In the genomic region with DNA sequence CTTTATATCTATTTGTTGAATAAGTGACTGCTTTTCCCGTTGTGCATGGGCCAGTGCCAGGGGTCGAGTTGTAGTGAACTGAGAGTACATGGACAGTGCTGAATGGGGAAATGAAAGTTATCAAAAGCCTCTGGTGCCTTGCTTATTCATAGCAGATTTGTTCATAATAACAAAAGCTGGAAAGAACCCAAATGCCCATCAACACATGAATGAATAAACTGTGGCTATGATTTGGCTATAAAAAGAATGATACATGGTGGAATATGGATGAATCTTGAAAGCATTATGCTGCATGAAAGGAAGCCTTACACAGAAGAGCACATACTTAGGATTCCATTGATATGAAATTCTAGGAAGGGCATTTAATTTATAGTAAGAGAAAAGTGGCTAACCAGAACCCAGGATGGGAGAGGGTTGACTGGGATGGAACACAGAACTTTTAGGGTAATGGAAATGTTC, we compare ENCODE assay signal across 9 cellular contexts. TPM values are rescaled to one million over a fixed set of nuclear protein-coding genes. Genes with fewer than 3 reads are reported as not detected.
DNase-seq lines count a peak whose midpoint lies in the region; TF ChIP-seq lines count a peak whose summit lies in the region.
"Had no signal": no experiment of that assay in that cellular context is flagged by ENCODE, and none has a peak within 500 bp of the region (broad histone marks: within the 10 kb centered on the region; RNA-seq: fewer than 3 reads in every experiment).

No MANE protein-coding gene starts in this region.

- H3K27ac ChIP-seq in spleen, result peak overlapping the region in 7 of 8 donors; percentile 17 to 76 (median 61)
- H3K27ac ChIP-seq: parathyroid adenoma had no signal

- DNase-seq in T-helper 1 cell, result no peak
- DNase-seq in SK-MEL-5 (ENCODE audit: low read depth, low spot score), result peak; percentile 73
- peak; percentile 87 for DNase-seq in fibroblast of mammary gland (ENCODE audit: low read depth)
- DNase-seq in spleen, result no peak
- DNase-seq in NCI-H146 treated with DMSO at 0.1 percent for 48 hours (lab: John Stamatoyannopoulos, UW; ENCODE audit: unreplicated experiment), result no peak
- DNase-seq in effector CD4-positive, alpha-beta T cell, result no peak
- DNase-seq in KBM-7, result no peak

- TF ChIP-seq CTCF in fibroblast of mammary gland (conservative IDR thresholded peaks at IDR 0.05; ENCODE audit: control insufficient read depth, insufficient read depth, low read depth, low read length) (no peak), spleen (IDR thresholded peaks at IDR 0.05 in 8 of 11, conservative IDR thresholded peaks at IDR 0.05 in 3 of 11) (no peak)

- no peaks in the 10 kb centered on the region for H3K9me3 ChIP-seq in spleen

- no peaks in the 10 kb centered on the region for H3K27me3 ChIP-seq in spleen (replicated peaks in 1 of 7)

- TF ChIP-seq POLR2A in spleen (IDR thresholded peaks at IDR 0.05), result no peak

- WGBS in spleen, 5 donors, result 3 to 37% (median 16%) methylated on average over 2 of the region's 2 CpGs

- peak overlapping the region; percentile 22 for H3K27ac Mint-ChIP-seq in T-helper 1 cell treated with Interleukin-12 subunit alpha and Interleukin-12 subunit beta and Interleukin-4 antibody, amounts not matched to agents 30 μg/mL and 1 μg/mL, for 36 hours

- in situ Hi-C loops in SK-MEL-5 (cut with HindIII; ENCODE audit: low pct_unique_long_range_greater_than_20kb, low sequenced_read_pairs) (no loop called here), KBM-7 (cut with MboI; ENCODE audit: low pct_unique_long_range_greater_than_20kb, low sequenced_read_pairs) (no loop called here)

- no peaks in the 10 kb centered on the region for H3K9me3 Mint-ChIP-seq in T-helper 1 cell treated with Interleukin-12 subunit alpha and Interleukin-12 subunit beta and Interleukin-4 antibody, amounts not matched to agents 30 μg/mL and 1 μg/mL, for 36 hours

- H3K4me1 ChIP-seq in spleen, result peaks cover 57 to 100% (median 86%) of the 10 kb centered on the region in 6 donors

- H3K36me3 ChIP-seq in spleen, result peaks cover 0 to 4% (median 0%) of the 10 kb centered on the region in 6 donors

- no peak overlapping the region for H3K4me3 ChIP-seq in fibroblast of mammary gland (ENCODE audit: control insufficient read depth, low read depth, low read length)
- no peak overlapping the region for H3K4me3 ChIP-seq in spleen

- no peaks in the 10 kb centered on the region for H3K36me3 Mint-ChIP-seq in T-helper 1 cell treated with Interleukin-12 subunit alpha and Interleukin-12 subunit beta and Interleukin-4 antibody, amounts not matched to agents 30 μg/mL and 1 μg/mL, for 36 hours (ENCODE audit: low read depth)

- intact Hi-C loops in spleen (cut with DNase I; ENCODE audit: low total_unique reads), result no loop called here

- H3K4me3 Mint-ChIP-seq in T-helper 1 cell treated with Interleukin-12 subunit alpha and Interleukin-12 subunit beta and Interleukin-4 antibody, amounts not matched to agents 30 μg/mL and 1 μg/mL, for 36 hours, result no peak overlapping the region

- peaks cover 69% of the 10 kb centered on the region for H3K4me1 Mint-ChIP-seq in T-helper 1 cell treated with Interleukin-12 subunit alpha and Interleukin-12 subunit beta and Interleukin-4 antibody, amounts not matched to agents 30 μg/mL and 1 μg/mL, for 36 hours (ENCODE audit: low read depth)

- H3K27me3 Mint-ChIP-seq in T-helper 1 cell treated with Interleukin-12 subunit alpha and Interleukin-12 subunit beta and Interleukin-4 antibody, amounts not matched to agents 30 μg/mL and 1 μg/mL, for 36 hours (ENCODE audit: low read depth), result no peaks in the 10 kb centered on the region

RNA-seq across cellular contexts. Expression of a gene that starts 42.6 kb away (rescaled TPM):
- 9.0 and 12.0 TPM in 2 replicates for total RNA-seq in SK-MEL-5 (2014; rRNA removed; shearing (Covaris generic))
- polyA plus RNA-seq in SK-MEL-5 (2015; cell fraction: cytosol; rRNA removed), result 37.3 and 47.6 TPM in 2 replicates
- 24.7 and 41.4 TPM in 2 replicates for polyA plus RNA-seq in SK-MEL-5 (2015; cell fraction: nucleus; rRNA removed)
- 100 to 1,000 TPM in 5 of 7 donors, 10 to 100 TPM in 2; 65.8 to 126 (median 110) TPM for total RNA-seq in spleen
- 10 to 100 TPM; 20.6 to 35.1 (median 20.9) TPM for polyA plus RNA-seq in spleen

Comparison
In these comparisons a context has a peak if more than half of its experiments do, and no peak if none do; other contexts are left out.
1. DNase-seq: peak in SK-MEL-5 (single experiment) and fibroblast of mammary gland (single experiment); none in T-helper 1 cell (0 of 5), spleen (single experiment), NCI-H146 treated with DMSO at 0.1 percent for 48 hours (single experiment), effector CD4-positive, alpha-beta T cell (single experiment) and KBM-7 (single experiment).